Comparison of ENCODE assay signal across 9 cellular contexts in genomic region chr3:126208618-126209256, GRCh38. TPM values are rescaled to one million over a fixed set of nuclear protein-coding genes. Genes with fewer than 3 reads are reported as not detected.
DNase-seq lines count a peak whose midpoint lies in the region; ATAC-seq, FAIRE-seq and TF ChIP-seq lines count a peak whose summit lies in the region.
"Had no signal": no experiment of that assay in that cellular context is flagged by ENCODE, and none has a peak within 500 bp of the region (broad histone marks: within the 10 kb centered on the region; RNA-seq: fewer than 3 reads in every experiment).

No MANE protein-coding gene starts in this region.

- peaks cover 38% of the 10 kb centered on the region for H3K4me1 ChIP-seq in osteoblast (ENCODE audit: insufficient read depth, low read length)

- H3K36me3 Mint-ChIP-seq in activated CD8-positive, alpha-beta T cell treated with anti-CD3 and anti-CD28 coated beads, Interleukin-2, amount 10 ng/mL, durations not matched to agents 7 days and 5 days (ENCODE audit: low read depth), result no peaks in the 10 kb centered on the region

- H2AFZ ChIP-seq in osteoblast (ENCODE audit: low read length), result peak overlapping the region; percentile 49

- no peaks in the 10 kb centered on the region for H3K9me3 ChIP-seq in osteoblast (ENCODE audit: low read depth, low read length)

- no peaks in the 10 kb centered on the region for H3K4me1 Mint-ChIP-seq in activated CD8-positive, alpha-beta T cell treated with anti-CD3 and anti-CD28 coated beads, Interleukin-2, amount 10 ng/mL, durations not matched to agents 7 days and 5 days (ENCODE audit: low read depth)

- H4K20me1 ChIP-seq in osteoblast (ENCODE audit: insufficient read depth, low read length), result no peaks in the 10 kb centered on the region

- peaks cover 23% of the 10 kb centered on the region for H3K27me3 Mint-ChIP-seq in activated CD8-positive, alpha-beta T cell treated with anti-CD3 and anti-CD28 coated beads, Interleukin-2, amount 10 ng/mL, durations not matched to agents 7 days and 5 days (ENCODE audit: low read depth)

- no peak for FAIRE-seq in D721Med (lab: Jason Lieb, UNC)

- CTCF ChIA-PET in activated CD8-positive, alpha-beta T cell treated with anti-CD3 and anti-CD28 coated beads, Interleukin-2, amount 10 ng/mL, durations not matched to agents 7 days and 5 days (lab: Charles Lee), result interaction anchor here (0.8 kb wide), 1 partner anchor 10 kb away, joined by 3 read pairs; no protein-coding TSS in a partner anchor

- H3K27me3 ChIP-seq in dorsolateral prefrontal cortex, result peaks cover 0 to 13% (median under 1%) of the 10 kb centered on the region in 45 donors
- H3K27me3 ChIP-seq in osteoblast (ENCODE audit: insufficient read depth, low read length), result no peaks in the 10 kb centered on the region

- no peaks in the 10 kb centered on the region for H3K36me3 ChIP-seq in osteoblast (ENCODE audit: insufficient read depth, low read length)

- H3K4me2 ChIP-seq in osteoblast (ENCODE audit: insufficient read depth, low read length), result peak overlapping the region; percentile 65

- peak overlapping the region in 2 of 59 donors; percentile 36 to 66 for H3K27ac ChIP-seq in dorsolateral prefrontal cortex
- H3K27ac ChIP-seq in osteoblast (ENCODE audit: low read depth, low read length), result peak overlapping the region; percentile 58

- no peak for TF ChIP-seq CTCF in dorsolateral prefrontal cortex (IDR thresholded peaks at IDR 0.05 in 54 of 56, conservative IDR thresholded peaks at IDR 0.05 in 2 of 56; ENCODE audit: low read depth in 1 of 56, partially characterized antibody in 56 of 56)
- no peak for TF ChIP-seq CTCF in osteoblast (IDR thresholded peaks at IDR 0.05; ENCODE audit: extremely low read depth, low read depth, low read length)
- TF ChIP-seq CTCF in D721Med (IDR thresholded peaks at IDR 0.05; ENCODE audit: insufficient read depth, missing control alignments), result no peak

- no peaks in the 10 kb centered on the region for H3K79me2 ChIP-seq in osteoblast (ENCODE audit: insufficient read depth, low read length)

- intact Hi-C loops in dorsolateral prefrontal cortex (cut with DNase I), result no loop called here

- ATAC-seq in HG02798 (IDR thresholded peaks at IDR 0.05; ENCODE audit: poor library complexity, unreplicated experiment) (no peak), HG03521 (IDR thresholded peaks at IDR 0.05; ENCODE audit: unreplicated experiment) (no peak)
- ATAC-seq in activated CD8-positive, alpha-beta T cell treated with anti-CD3 and anti-CD28 coated beads, Interleukin-2, amount 10 ng/mL, durations not matched to agents 7 days and 5 days, result no peak

- H3K4me3 ChIP-seq in dorsolateral prefrontal cortex (no peak overlapping the region), osteoblast (ENCODE audit: insufficient read depth, low read length) (peak overlapping the region; percentile 21)

- DNase-seq in GF-D8 (lab: John Stamatoyannopoulos, UW) (peak; percentile 35), NCI-H446 treated with DMSO at 0.1 percent for 48 hours (lab: John Stamatoyannopoulos, UW) (peak; percentile 20), dorsolateral prefrontal cortex (peak in 6 of 10 donors; percentile 41 to 70 (median 59)), osteoblast (ENCODE audit: insufficient read length, low spot score, missing footprints) (peak; percentile 96), D721Med (ENCODE audit: insufficient read length, low spot score) (no peak)
- DNase-seq in activated CD8-positive, alpha-beta T cell treated with anti-CD3 and anti-CD28 coated beads, Interleukin-2, amount 10 ng/mL, durations not matched to agents 7 days and 5 days, result no peak

- no peaks in the 10 kb centered on the region for H3K9me3 Mint-ChIP-seq in activated CD8-positive, alpha-beta T cell treated with anti-CD3 and anti-CD28 coated beads, Interleukin-2, amount 10 ng/mL, durations not matched to agents 7 days and 5 days (ENCODE audit: insufficient read depth)

- no peak overlapping the region for H3K4me3 Mint-ChIP-seq in activated CD8-positive, alpha-beta T cell treated with anti-CD3 and anti-CD28 coated beads, Interleukin-2, amount 10 ng/mL, durations not matched to agents 7 days and 5 days
- H3K4me3 Mint-ChIP-seq: dendritic cell treated with granulocyte-macrophage colony-stimulating factor and Interleukin-4, amounts not matched to agents 40 ng/mL and 50 ng/mL, for 4 days had no signal

- no peak overlapping the region for H3K27ac Mint-ChIP-seq in activated CD8-positive, alpha-beta T cell treated with anti-CD3 and anti-CD28 coated beads, Interleukin-2, amount 10 ng/mL, durations not matched to agents 7 days and 5 days
- H3K27ac Mint-ChIP-seq: dendritic cell treated with granulocyte-macrophage colony-stimulating factor and Interleukin-4, amounts not matched to agents 40 ng/mL and 50 ng/mL, for 4 days had no signal

- POLR2A ChIA-PET in activated CD8-positive, alpha-beta T cell treated with anti-CD3 and anti-CD28 coated beads, Interleukin-2, amount 10 ng/mL, durations not matched to agents 7 days and 5 days (lab: Charles Lee), result no interaction called here

RNA-seq across cellular contexts. Expression of gene ALDH1L1, which starts 28.4 kb away (rescaled TPM):
- total RNA-seq in dorsolateral prefrontal cortex (100 to 1,000 TPM in 27 of 120 experiments, 10 to 100 TPM in 93; 34.5 to 185 (median 74.8) TPM), osteoblast (under 0.01 TPM in 1 of 2 replicates, not detected in the other)
- not detected for total RNA-seq in activated CD8-positive, alpha-beta T cell treated with anti-CD3 and anti-CD28 coated beads, Interleukin-2, amount 10 ng/mL, durations not matched to agents 7 days and 5 days

Comparison
In these comparisons a context has a peak if more than half of its experiments do, and no peak if none do; other contexts are left out.
1. DNase-seq: peak in GF-D8 (single experiment), NCI-H446 treated with DMSO at 0.1 percent for 48 hours (single experiment), dorsolateral prefrontal cortex (6 of 10) and osteoblast (single experiment); none in D721Med (single experiment) and activated CD8-positive, alpha-beta T cell treated with anti-CD3 and anti-CD28 coated beads, Interleukin-2, amount 10 ng/mL, durations not matched to agents 7 days and 5 days (single experiment).
2. RNA of gene ALDH1L1, which starts 28.4 kb away (total RNA-seq): 34.5 to 185 TPM in dorsolateral prefrontal cortex; under 0.01 TPM in osteoblast and not detected in activated CD8-positive, alpha-beta T cell treated with anti-CD3 and anti-CD28 coated beads, Interleukin-2, amount 10 ng/mL, durations not matched to agents 7 days and 5 days; every median in the first group is over 10 times any median in the second.